Comparison of ENCODE assay signal across 1 cellular context in the genomic region with DNA sequence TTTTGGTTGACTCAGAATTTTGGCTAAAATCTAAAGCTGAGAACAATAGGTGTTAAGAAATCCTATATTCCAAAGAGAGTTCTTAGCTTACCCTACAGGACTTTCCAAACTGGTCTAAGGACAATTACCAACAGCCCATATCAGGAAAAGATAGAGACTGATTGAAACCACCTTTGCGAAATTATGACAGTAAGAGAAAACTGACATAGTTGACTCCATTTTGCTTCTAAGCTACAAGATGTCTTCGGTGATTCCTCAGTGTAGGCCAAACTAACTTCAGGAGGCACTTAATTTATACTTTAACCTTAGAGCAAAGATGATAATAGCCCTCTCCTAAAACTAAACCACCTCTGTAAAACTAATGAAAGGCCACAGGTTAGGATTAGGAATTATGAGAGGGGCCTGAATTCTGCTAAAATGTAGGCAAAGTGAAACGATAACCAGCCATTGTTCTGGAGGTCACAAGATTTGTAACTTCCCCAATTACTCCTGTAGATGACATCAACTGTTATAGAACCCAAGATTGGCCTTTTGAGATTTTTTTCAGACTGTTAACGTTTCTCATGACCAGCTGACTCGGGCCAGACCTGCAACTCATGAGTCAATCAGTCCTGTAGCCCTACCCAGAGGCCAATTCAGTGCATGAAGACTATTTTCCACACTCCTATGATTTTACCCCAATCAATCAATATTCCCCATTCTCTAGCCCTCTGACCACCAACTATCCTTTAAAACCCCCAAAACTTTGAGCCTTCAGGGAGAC.
TF ChIP-seq lines count a peak whose summit lies in the region.

No MANE protein-coding gene starts in this region.

TF ChIP-seq in K562, 482 proteins besides CTCF, POLR2A, EP300 and RAD21 (continued from another document and continues in another):
- TF ChIP-seq E4F1 (CRISPR knock-in tag; IDR thresholded peaks at IDR 0.05; ENCODE audit: borderline replicate concordance) = 0 out of 2 replicates have a peak, but pooled peaks have one; percentile 71
- no peak for TF ChIP-seq RFX1 (IDR thresholded peaks at IDR 0.05)
- no peak for TF ChIP-seq ZBTB17 (CRISPR knock-in tag; IDR thresholded peaks at IDR 0.05)
- no peak for TF ChIP-seq U2AF1 (optimal IDR thresholded peaks at IDR 0.05; ENCODE audit: low read depth, low read length)
- TF ChIP-seq TRIM24 (IDR thresholded peaks at IDR 0.05) = no peak
- no peak for TF ChIP-seq EP400 (IDR thresholded peaks at IDR 0.05)
- no peak for TF ChIP-seq JUNB (CRISPR knock-in tag; conservative IDR thresholded peaks at IDR 0.05)
- TF ChIP-seq MAFK (IDR thresholded peaks at IDR 0.05; ENCODE audit: low read length) = no peak
- peak; percentile 90; the same call in 1 of the 2 replicates for TF ChIP-seq KLF6 (CRISPR knock-in tag; IDR thresholded peaks at IDR 0.05; ENCODE audit: borderline replicate concordance)
- TF ChIP-seq ZSCAN29 (IDR thresholded peaks at IDR 0.05) = no peak
- TF ChIP-seq TCF7 (IDR thresholded peaks at IDR 0.05; ENCODE audit: borderline replicate concordance) = no peak
- TF ChIP-seq YBX1 (IDR thresholded peaks at IDR 0.05) = no peak
- no peak for TF ChIP-seq ZBED1 (IDR thresholded peaks at IDR 0.05)
- TF ChIP-seq, protein P1, sequence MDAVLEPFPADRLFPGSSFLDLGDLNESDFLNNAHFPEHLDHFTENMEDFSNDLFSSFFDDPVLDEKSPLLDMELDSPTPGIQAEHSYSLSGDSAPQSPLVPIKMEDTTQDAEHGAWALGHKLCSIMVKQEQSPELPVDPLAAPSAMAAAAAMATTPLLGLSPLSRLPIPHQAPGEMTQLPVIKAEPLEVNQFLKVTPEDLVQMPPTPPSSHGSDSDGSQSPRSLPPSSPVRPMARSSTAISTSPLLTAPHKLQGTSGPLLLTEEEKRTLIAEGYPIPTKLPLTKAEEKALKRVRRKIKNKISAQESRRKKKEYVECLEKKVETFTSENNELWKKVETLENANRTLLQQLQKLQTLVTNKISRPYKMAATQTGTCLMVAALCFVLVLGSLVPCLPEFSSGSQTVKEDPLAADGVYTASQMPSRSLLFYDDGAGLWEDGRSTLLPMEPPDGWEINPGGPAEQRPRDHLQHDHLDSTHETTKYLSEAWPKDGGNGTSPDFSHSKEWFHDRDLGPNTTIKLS (IDR thresholded peaks at IDR 0.05; ENCODE audit: borderline replicate concordance, low read depth) = no peak
- TF ChIP-seq, protein P2, sequence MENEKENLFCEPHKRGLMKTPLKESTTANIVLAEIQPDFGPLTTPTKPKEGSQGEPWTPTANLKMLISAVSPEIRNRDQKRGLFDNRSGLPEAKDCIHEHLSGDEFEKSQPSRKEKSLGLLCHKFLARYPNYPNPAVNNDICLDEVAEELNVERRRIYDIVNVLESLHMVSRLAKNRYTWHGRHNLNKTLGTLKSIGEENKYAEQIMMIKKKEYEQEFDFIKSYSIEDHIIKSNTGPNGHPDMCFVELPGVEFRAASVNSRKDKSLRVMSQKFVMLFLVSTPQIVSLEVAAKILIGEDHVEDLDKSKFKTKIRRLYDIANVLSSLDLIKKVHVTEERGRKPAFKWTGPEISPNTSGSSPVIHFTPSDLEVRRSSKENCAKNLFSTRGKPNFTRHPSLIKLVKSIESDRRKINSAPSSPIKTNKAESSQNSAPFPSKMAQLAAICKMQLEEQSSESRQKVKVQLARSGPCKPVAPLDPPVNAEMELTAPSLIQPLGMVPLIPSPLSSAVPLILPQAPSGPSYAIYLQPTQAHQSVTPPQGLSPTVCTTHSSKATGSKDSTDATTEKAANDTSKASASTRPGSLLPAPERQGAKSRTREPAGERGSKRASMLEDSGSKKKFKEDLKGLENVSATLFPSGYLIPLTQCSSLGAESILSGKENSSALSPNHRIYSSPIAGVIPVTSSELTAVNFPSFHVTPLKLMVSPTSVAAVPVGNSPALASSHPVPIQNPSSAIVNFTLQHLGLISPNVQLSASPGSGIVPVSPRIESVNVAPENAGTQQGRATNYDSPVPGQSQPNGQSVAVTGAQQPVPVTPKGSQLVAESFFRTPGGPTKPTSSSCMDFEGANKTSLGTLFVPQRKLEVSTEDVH (IDR thresholded peaks at IDR 0.05; ENCODE audit: low read depth, partially characterized antibody) = no peak
- no peak for TF ChIP-seq HDGF (IDR thresholded peaks at IDR 0.05)
- TF ChIP-seq FOS (IDR thresholded peaks at IDR 0.05; ENCODE audit: extremely low read depth, insufficient read length) = no peak
- TF ChIP-seq USF2 (CRISPR knock-in tag; IDR thresholded peaks at IDR 0.05) = no peak
- TF ChIP-seq, protein P3, sequence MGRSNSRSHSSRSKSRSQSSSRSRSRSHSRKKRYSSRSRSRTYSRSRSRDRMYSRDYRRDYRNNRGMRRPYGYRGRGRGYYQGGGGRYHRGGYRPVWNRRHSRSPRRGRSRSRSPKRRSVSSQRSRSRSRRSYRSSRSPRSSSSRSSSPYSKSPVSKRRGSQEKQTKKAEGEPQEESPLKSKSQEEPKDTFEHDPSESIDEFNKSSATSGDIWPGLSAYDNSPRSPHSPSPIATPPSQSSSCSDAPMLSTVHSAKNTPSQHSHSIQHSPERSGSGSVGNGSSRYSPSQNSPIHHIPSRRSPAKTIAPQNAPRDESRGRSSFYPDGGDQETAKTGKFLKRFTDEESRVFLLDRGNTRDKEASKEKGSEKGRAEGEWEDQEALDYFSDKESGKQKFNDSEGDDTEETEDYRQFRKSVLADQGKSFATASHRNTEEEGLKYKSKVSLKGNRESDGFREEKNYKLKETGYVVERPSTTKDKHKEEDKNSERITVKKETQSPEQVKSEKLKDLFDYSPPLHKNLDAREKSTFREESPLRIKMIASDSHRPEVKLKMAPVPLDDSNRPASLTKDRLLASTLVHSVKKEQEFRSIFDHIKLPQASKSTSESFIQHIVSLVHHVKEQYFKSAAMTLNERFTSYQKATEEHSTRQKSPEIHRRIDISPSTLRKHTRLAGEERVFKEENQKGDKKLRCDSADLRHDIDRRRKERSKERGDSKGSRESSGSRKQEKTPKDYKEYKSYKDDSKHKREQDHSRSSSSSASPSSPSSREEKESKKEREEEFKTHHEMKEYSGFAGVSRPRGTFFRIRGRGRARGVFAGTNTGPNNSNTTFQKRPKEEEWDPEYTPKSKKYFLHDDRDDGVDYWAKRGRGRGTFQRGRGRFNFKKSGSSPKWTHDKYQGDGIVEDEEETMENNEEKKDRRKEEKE (IDR thresholded peaks at IDR 0.05; ENCODE audit: borderline replicate concordance in 1 of 2, control insufficient read depth in 1 of 2, low read depth in 2 of 2, low read length in 1 of 2) = no peak
- TF ChIP-seq CEBPB (tag; IDR thresholded peaks at IDR 0.05) = no peak
- no peak for TF ChIP-seq GMEB1 (CRISPR knock-in tag; IDR thresholded peaks at IDR 0.05)
- no peak for TF ChIP-seq CREBBP (IDR thresholded peaks at IDR 0.05; ENCODE audit: low read depth, low read length)
- no peak for TF ChIP-seq ZNF764 (CRISPR knock-in tag; IDR thresholded peaks at IDR 0.05; ENCODE audit: low read depth)
- TF ChIP-seq NFRKB (IDR thresholded peaks at IDR 0.05; ENCODE audit: low read depth) = no peak
- no peak for TF ChIP-seq NR2C1 (IDR thresholded peaks at IDR 0.05)
- TF ChIP-seq NR2C1 (tag; IDR thresholded peaks at IDR 0.05) = peak; percentile 69
- TF ChIP-seq, protein P4, sequence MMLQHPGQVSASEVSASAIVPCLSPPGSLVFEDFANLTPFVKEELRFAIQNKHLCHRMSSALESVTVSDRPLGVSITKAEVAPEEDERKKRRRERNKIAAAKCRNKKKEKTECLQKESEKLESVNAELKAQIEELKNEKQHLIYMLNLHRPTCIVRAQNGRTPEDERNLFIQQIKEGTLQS (IDR thresholded peaks at IDR 0.05) = no peak
- TF ChIP-seq, protein P4 (CRISPR knock-in tag; conservative IDR thresholded peaks at IDR 0.05) = no peak
- TF ChIP-seq RBM39 (optimal IDR thresholded peaks at IDR 0.05; ENCODE audit: low read depth, low read length) = no peak
- TF ChIP-seq, protein P5, sequence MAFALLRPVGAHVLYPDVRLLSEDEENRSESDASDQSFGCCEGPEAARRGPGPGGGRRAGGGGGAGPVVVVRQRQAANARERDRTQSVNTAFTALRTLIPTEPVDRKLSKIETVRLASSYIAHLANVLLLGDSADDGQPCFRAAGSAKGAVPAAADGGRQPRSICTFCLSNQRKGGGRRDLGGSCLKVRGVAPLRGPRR (CRISPR knock-in tag; IDR thresholded peaks at IDR 0.05) = no peak
- TF ChIP-seq XRCC3 (IDR thresholded peaks at IDR 0.05) = no peak
- TF ChIP-seq, protein P6, sequence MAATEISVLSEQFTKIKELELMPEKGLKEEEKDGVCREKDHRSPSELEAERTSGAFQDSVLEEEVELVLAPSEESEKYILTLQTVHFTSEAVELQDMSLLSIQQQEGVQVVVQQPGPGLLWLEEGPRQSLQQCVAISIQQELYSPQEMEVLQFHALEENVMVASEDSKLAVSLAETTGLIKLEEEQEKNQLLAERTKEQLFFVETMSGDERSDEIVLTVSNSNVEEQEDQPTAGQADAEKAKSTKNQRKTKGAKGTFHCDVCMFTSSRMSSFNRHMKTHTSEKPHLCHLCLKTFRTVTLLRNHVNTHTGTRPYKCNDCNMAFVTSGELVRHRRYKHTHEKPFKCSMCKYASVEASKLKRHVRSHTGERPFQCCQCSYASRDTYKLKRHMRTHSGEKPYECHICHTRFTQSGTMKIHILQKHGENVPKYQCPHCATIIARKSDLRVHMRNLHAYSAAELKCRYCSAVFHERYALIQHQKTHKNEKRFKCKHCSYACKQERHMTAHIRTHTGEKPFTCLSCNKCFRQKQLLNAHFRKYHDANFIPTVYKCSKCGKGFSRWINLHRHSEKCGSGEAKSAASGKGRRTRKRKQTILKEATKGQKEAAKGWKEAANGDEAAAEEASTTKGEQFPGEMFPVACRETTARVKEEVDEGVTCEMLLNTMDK (IDR thresholded peaks at IDR 0.05; ENCODE audit: borderline replicate concordance, insufficient read depth, low read depth, low read length, poor library complexity, severe bottlenecking) = no peak
- TF ChIP-seq IRF2 (CRISPR knock-in tag; IDR thresholded peaks at IDR 0.05) = no peak
- TF ChIP-seq SIN3B (IDR thresholded peaks at IDR 0.05; ENCODE audit: low read depth) = no peak
- TF ChIP-seq ATF1 (CRISPR knock-in tag; IDR thresholded peaks at IDR 0.05) = no peak
- TF ChIP-seq ATF1 (tag; IDR thresholded peaks at IDR 0.05) = no peak
- no peak for TF ChIP-seq CTBP1 (IDR thresholded peaks at IDR 0.05; ENCODE audit: borderline replicate concordance)
- TF ChIP-seq NBN (IDR thresholded peaks at IDR 0.05; ENCODE audit: low read depth) = no peak
- no peak for TF ChIP-seq ETV6 (IDR thresholded peaks at IDR 0.05; ENCODE audit: borderline replicate concordance in 1 of 2, low read depth in 2 of 2, low read length in 1 of 2)
- TF ChIP-seq ETV6 (CRISPR knock-in tag; IDR thresholded peaks at IDR 0.05; ENCODE audit: borderline replicate concordance) = no peak
- peak; percentile 88; the same call in 1 of the 2 replicates for TF ChIP-seq ZNF644 (tag; IDR thresholded peaks at IDR 0.05; ENCODE audit: low read depth)
- no peak for TF ChIP-seq ELK3 (CRISPR knock-in tag; IDR thresholded peaks at IDR 0.05)
- no peak for TF ChIP-seq DIDO1 (tag; IDR thresholded peaks at IDR 0.05; ENCODE audit: low read depth)
- TF ChIP-seq SMAD3 (CRISPR knock-in tag; conservative IDR thresholded peaks at IDR 0.05) = peak; percentile 71; the same call in 1 of the 2 replicates
- TF ChIP-seq MIER1 (IDR thresholded peaks at IDR 0.05; ENCODE audit: low read depth) = no peak
- TF ChIP-seq, protein P7, sequence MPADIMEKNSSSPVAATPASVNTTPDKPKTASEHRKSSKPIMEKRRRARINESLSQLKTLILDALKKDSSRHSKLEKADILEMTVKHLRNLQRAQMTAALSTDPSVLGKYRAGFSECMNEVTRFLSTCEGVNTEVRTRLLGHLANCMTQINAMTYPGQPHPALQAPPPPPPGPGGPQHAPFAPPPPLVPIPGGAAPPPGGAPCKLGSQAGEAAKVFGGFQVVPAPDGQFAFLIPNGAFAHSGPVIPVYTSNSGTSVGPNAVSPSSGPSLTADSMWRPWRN (IDR thresholded peaks at IDR 0.05; ENCODE audit: low read depth) = no peak
- TF ChIP-seq FOXA3 (CRISPR knock-in tag; conservative IDR thresholded peaks at IDR 0.05 in 1 of 2, IDR thresholded peaks at IDR 0.05 in 1 of 2) = no peak
